Comparison of ENCODE assay signal across 8 cellular contexts in genomic region chr6:15399651-15400470, GRCh38.
DNase-seq lines count a peak whose midpoint lies in the region; ATAC-seq, FAIRE-seq and TF ChIP-seq lines count a peak whose summit lies in the region.

No MANE protein-coding gene starts in this region.

- H3K18ac ChIP-seq in IMR-90 (ENCODE audit: low read depth, low read length): 0 out of 2 replicates have a peak overlapping the region, but pooled peaks have one; percentile 16

- peak overlapping the region; percentile 50 for H3K27ac Mint-ChIP-seq in activated B cell treated with CpG ODN at 0.5 μM for 24 hours

- no peak overlapping the region for H4K5ac ChIP-seq in IMR-90 (ENCODE audit: low read depth, low read length)

- no peak overlapping the region for H2BK5ac ChIP-seq in IMR-90 (ENCODE audit: low read depth, low read length, poor library complexity, severe bottlenecking)

- H3K4ac ChIP-seq in IMR-90 (ENCODE audit: low read depth, low read length): 0 out of 2 replicates have a peak overlapping the region, but pooled peaks have one; percentile 26

- H3K27ac ChIP-seq in C4-2B (peak overlapping the region; percentile 75), IMR-90 (ENCODE audit: insufficient read depth, low read length) (no peak overlapping the region; the same call in 1 of the 2 replicates)

- H4K20me1 ChIP-seq in IMR-90 (ENCODE audit: insufficient read depth, low read length): peaks cover 85% of the 10 kb centered on the region

- BruUV-seq in IMR-90 (replicated peaks; lab: Mats Ljungman, UMichigan): no TSS peak

- H3K4me3 Mint-ChIP-seq in activated B cell treated with CpG ODN at 0.5 μM for 24 hours: peak overlapping the region; percentile 16

- ATAC-seq in IMR-90 (ENCODE audit: low read depth): peak; percentile 90
- ATAC-seq in activated B cell treated with CpG ODN at 0.5 μM for 24 hours (ENCODE audit: low read depth): no peak
- ATAC-seq in omental fat pad (ENCODE audit: low FRiP score): peak; percentile 83
- ATAC-seq in HG03095 (IDR thresholded peaks at IDR 0.05; ENCODE audit: unreplicated experiment): no peak
- no peak for ATAC-seq in GM18870 (IDR thresholded peaks at IDR 0.05; ENCODE audit: unreplicated experiment)

- H4K91ac ChIP-seq in IMR-90 (ENCODE audit: insufficient read depth, low read depth, low read length): no peak overlapping the region

- H3K27me3 Mint-ChIP-seq in activated B cell treated with CpG ODN at 0.5 μM for 24 hours: no peaks in the 10 kb centered on the region

- no peak overlapping the region for H4K8ac ChIP-seq in IMR-90 (ENCODE audit: low read depth in 2 of 2, low read length in 2 of 2)

- no peaks in the 10 kb centered on the region for H3K9me3 Mint-ChIP-seq in activated B cell treated with CpG ODN at 0.5 μM for 24 hours

- DNase-seq in IMR-90: peak; percentile 82
- no peak for DNase-seq in activated B cell treated with CpG ODN at 0.5 μM for 24 hours
- DNase-seq in frontal cortex (ENCODE audit: low spot score in 2 of 2): peak; percentile 47 to 68
- peak; percentile 46 for DNase-seq in omental fat pad (ENCODE audit: low spot score)
- DNase-seq in NCI-H345 (lab: John Stamatoyannopoulos, UW): no peak

- H2BK15ac ChIP-seq in IMR-90 (ENCODE audit: low read depth, low read length): no peak overlapping the region

- peak overlapping the region; percentile 63 for H3K23ac ChIP-seq in IMR-90 (ENCODE audit: low read depth, low read length)

- no peaks in the 10 kb centered on the region for H3K27me3 ChIP-seq in IMR-90 (ENCODE audit: control insufficient read depth, insufficient read depth, low read length)

- no peak overlapping the region for H2AK9ac ChIP-seq in IMR-90 (replicated peaks; ENCODE audit: low read depth, low read length, poor library complexity)

- TF ChIP-seq CTCF in C4-2B (conservative IDR thresholded peaks at IDR 0.05): no peak
- TF ChIP-seq CTCF in IMR-90 (conservative IDR thresholded peaks at IDR 0.05; ENCODE audit: low read depth, low read length): no peak
- no peak for TF ChIP-seq CTCF in activated B cell treated with CpG ODN at 0.5 μM for 24 hours (IDR thresholded peaks at IDR 0.05)
- no peak for TF ChIP-seq CTCF in omental fat pad (IDR thresholded peaks at IDR 0.05)

- peaks cover 16% of the 10 kb centered on the region for H3K9me1 ChIP-seq in IMR-90 (ENCODE audit: insufficient read depth, low read length)

- peak overlapping the region; percentile 43; the same call in 1 of the 2 replicates for H3K14ac ChIP-seq in IMR-90 (replicated peaks; ENCODE audit: low read depth, low read length)

- peaks cover 13% of the 10 kb centered on the region for H3K4me1 ChIP-seq in IMR-90 (ENCODE audit: control insufficient read depth, insufficient read depth, low read length)

- intact Hi-C loops in IMR-90 (cut with micrococcal nuclease): loop anchor here (5.0 kb wide), 1 partner anchor 42 kb away; no protein-coding TSS in a partner anchor
- intact Hi-C loops in activated B cell treated with CpG ODN at 0.5 μM for 24 hours (cut with micrococcal nuclease): loop anchor here (5.0 kb wide), 1 partner anchor 37 kb away; no protein-coding TSS in a partner anchor

- H3K79me1 ChIP-seq in IMR-90 (ENCODE audit: low read depth in 1 of 2, low read length in 2 of 2): peaks cover 34 to 78% of the 10 kb centered on the region in 2 experiments

- peak overlapping the region; percentile 2 for H2AFZ ChIP-seq in IMR-90 (replicated peaks; ENCODE audit: low read length, poor library complexity)

- no peaks in the 10 kb centered on the region for H3K36me3 Mint-ChIP-seq in activated B cell treated with CpG ODN at 0.5 μM for 24 hours (ENCODE audit: low read depth)

- peaks cover 77% of the 10 kb centered on the region for H3K4me1 Mint-ChIP-seq in activated B cell treated with CpG ODN at 0.5 μM for 24 hours

- H2BK120ac ChIP-seq in IMR-90 (ENCODE audit: low read depth, low read length): no peak overlapping the region

- H2AK5ac ChIP-seq in IMR-90 (ENCODE audit: low read depth, low read length): 0 out of 2 replicates have a peak overlapping the region, but pooled peaks have one; percentile 79

- no peak overlapping the region for H2BK20ac ChIP-seq in IMR-90 (ENCODE audit: low read depth, low read length)

- no peak overlapping the region for H3K9ac ChIP-seq in IMR-90 (ENCODE audit: low read depth, low read length)

- H3K9me3 ChIP-seq in IMR-90 (ENCODE audit: control insufficient read depth, insufficient read depth, low read length): no peaks in the 10 kb centered on the region

- H3K36me3 ChIP-seq in IMR-90 (ENCODE audit: control insufficient read depth, insufficient read depth, low read length): no peaks in the 10 kb centered on the region

- TF ChIP-seq POLR2A in IMR-90 (IDR thresholded peaks at IDR 0.05; ENCODE audit: low read depth, low read length): no peak

- 7% methylated on average over 3 of the region's 9 CpGs; no CpG with 5 or more reads in 1 of the 2 experiments for WGBS in IMR-90 (ENCODE audit: extremely low coverage in 2 of 2, insufficient read length in 1 of 2), 2 experiments

- TF ChIP-seq RAD21 in IMR-90 (IDR thresholded peaks at IDR 0.05; ENCODE audit: low read length): no peak

- in situ Hi-C loops in IMR-90 (cut with MboI; ENCODE audit: low sequenced_read_pairs): loop anchor here (10.0 to 25.0 kb wide), 2 partner anchors 1185 to 1488 kb away; partner anchors contain the start of gene RNF182

- POLR2A ChIA-PET in IMR-90 (lab: Charles Lee; ENCODE audit: unreplicated experiment) (no interaction called here), activated B cell treated with CpG ODN at 0.5 μM for 24 hours (lab: Charles Lee) (no interaction called here)

- no peak for FAIRE-seq in frontal cortex (lab: Jason Lieb, UNC)

- H3K4me3 ChIP-seq in IMR-90 (ENCODE audit: insufficient read depth, low read depth, low read length): no peak overlapping the region

- dilution Hi-C loops in IMR-90 (cut with HindIII; ENCODE audit: low sequenced_read_pairs, unreplicated experiment): no loop called here

- no peak overlapping the region for H3K56ac ChIP-seq in IMR-90 (ENCODE audit: extremely low read depth, insufficient read depth, low read length)

- H3K4me2 ChIP-seq in IMR-90 (ENCODE audit: low read depth, low read length): peak overlapping the region; percentile 85

- CTCF ChIA-PET in IMR-90 (lab: Yijun Ruan, JAX): interaction anchor here (0.6 kb wide), 1 partner anchor 24 kb away, joined by 3 read pairs; no protein-coding TSS in a partner anchor
- CTCF ChIA-PET in activated B cell treated with CpG ODN at 0.5 μM for 24 hours (lab: Charles Lee): no interaction called here

TF ChIP-seq in IMR-90, 13 proteins besides CTCF, POLR2A, EP300 and RAD21:
- TF ChIP-seq RFX5 (IDR thresholded peaks at IDR 0.05; ENCODE audit: low read depth, low read length): no peak

Comparison
In these comparisons a context has a peak if more than half of its experiments do, and no peak if none do; other contexts are left out.
1. ATAC-seq: peak in IMR-90 (single experiment) and omental fat pad (single experiment); none in activated B cell treated with CpG ODN at 0.5 μM for 24 hours (single experiment), HG03095 (single experiment) and GM18870 (single experiment).
2. DNase-seq: peak in IMR-90 (single experiment), frontal cortex (2 of 2) and omental fat pad (single experiment); none in activated B cell treated with CpG ODN at 0.5 μM for 24 hours (single experiment) and NCI-H345 (single experiment).